ENCODE assay signal across 9 cellular contexts in the genomic region with DNA sequence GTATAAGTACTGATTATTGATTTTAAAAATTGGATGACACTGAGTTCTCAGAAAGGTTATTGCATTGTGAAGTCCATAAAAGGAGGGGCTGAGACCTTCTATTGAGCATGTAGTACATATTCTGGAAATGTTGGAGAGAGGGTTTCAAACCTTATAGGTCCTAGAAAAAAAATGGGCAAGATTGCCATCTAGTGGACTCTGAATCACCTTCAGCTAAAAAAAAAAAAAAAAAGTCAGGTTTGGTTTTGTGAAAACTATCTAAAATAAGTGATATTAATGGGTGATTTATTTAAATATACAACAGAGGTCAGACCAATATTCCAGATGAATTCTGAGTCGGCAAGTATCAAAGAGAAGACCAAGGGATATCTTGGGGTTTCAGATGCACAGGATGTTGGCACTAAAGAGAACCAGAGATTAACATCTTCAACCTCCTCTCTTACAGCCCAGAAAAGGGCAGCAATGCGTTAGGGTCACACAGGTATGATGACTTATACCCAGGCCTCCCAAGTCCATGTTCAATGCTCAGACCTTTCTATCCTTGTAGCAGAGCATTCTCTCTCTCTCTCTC.
DNase-seq lines count a peak whose midpoint lies in the region; TF ChIP-seq lines count a peak whose summit lies in the region.
"Had no signal": no experiment of that assay in that cellular context is flagged by ENCODE, and none has a peak within 500 bp of the region (broad histone marks: within the 10 kb centered on the region; RNA-seq: fewer than 3 reads in every experiment).

No MANE protein-coding gene starts in this region.

- DNase-seq in DMS79 (lab: John Stamatoyannopoulos, UW) (peak; percentile 1), HT1080 (ENCODE audit: low read depth) (peak; percentile 46), SHP77 treated with DMSO at 0.1 percent for 48 hours (lab: John Stamatoyannopoulos, UW) (peak; percentile 22), iPS-NIHi7 (ENCODE audit: extremely low spot score) (peak; percentile 20), nucleus accumbens (lab: John Stamatoyannopoulos, UW) (no peak), lower leg skin (ENCODE audit: low spot score in 2 of 2) (no peak), mesenteric fat pad (ENCODE audit: low spot score) (no peak), T-helper 9 cell (no peak)

- H3K4me3 ChIP-seq in lower leg skin (ENCODE audit: low read depth, poor library complexity, severe bottlenecking): no peak overlapping the region
- H3K4me3 ChIP-seq: SJCRH30 had no signal

- TF ChIP-seq CTCF in lower leg skin (IDR thresholded peaks at IDR 0.05): no peak

- intact Hi-C loops in lower leg skin (cut with DNase I; ENCODE audit: low total_unique reads): no loop called here

- 28 to 33% methylated on average over 2 of the region's 2 CpGs for WGBS in lower leg skin, 2 donors

- TF ChIP-seq POLR2A in lower leg skin (IDR thresholded peaks at IDR 0.05): no peak

Comparison
In these comparisons a context has a peak if more than half of its experiments do, and no peak if none do; other contexts are left out.
1. DNase-seq: peak in DMS79 (single experiment), HT1080 (single experiment), SHP77 treated with DMSO at 0.1 percent for 48 hours (single experiment) and iPS-NIHi7 (single experiment); none in nucleus accumbens (0 of 56), lower leg skin (0 of 2), mesenteric fat pad (single experiment) and T-helper 9 cell (single experiment).